Comparison of ENCODE assay signal across 1 cellular context in genomic region chr9:136328011-136328621, GRCh38.
TF ChIP-seq lines count a peak whose summit lies in the region.

No MANE protein-coding gene starts in this region.

TF ChIP-seq in K562, 482 proteins besides CTCF, POLR2A, EP300 and RAD21:
- TF ChIP-seq NR3C1 (CRISPR knock-in tag; IDR thresholded peaks at IDR 0.05), result 0 out of 2 replicates have a peak, but pooled peaks have one; percentile 62
- TF ChIP-seq ZNF75A (CRISPR knock-in tag; IDR thresholded peaks at IDR 0.05), result no peak
- peak; percentile 11 for TF ChIP-seq RBFOX2 (IDR thresholded peaks at IDR 0.05; ENCODE audit: low read depth, low read length)
- TF ChIP-seq IRF2 (CRISPR knock-in tag; IDR thresholded peaks at IDR 0.05), result 0 out of 2 replicates have a peak, but pooled peaks have one; percentile 62
- 0 out of 2 replicates have a peak, but pooled peaks have one; percentile 15 for TF ChIP-seq TFAP4 (CRISPR knock-in tag; IDR thresholded peaks at IDR 0.05; ENCODE audit: borderline replicate concordance)
- TF ChIP-seq NFIC (IDR thresholded peaks at IDR 0.05), result peak; percentile 42; the same call in 1 of the 2 replicates
- 0 out of 2 replicates have a peak, but pooled peaks have one; percentile 25 for TF ChIP-seq ZFP91 (CRISPR knock-in tag; IDR thresholded peaks at IDR 0.05)
- TF ChIP-seq TSHZ1 (CRISPR knock-in tag; IDR thresholded peaks at IDR 0.05), result no peak
